ENCODE assay signal across 2 cellular contexts in the genomic region with DNA sequence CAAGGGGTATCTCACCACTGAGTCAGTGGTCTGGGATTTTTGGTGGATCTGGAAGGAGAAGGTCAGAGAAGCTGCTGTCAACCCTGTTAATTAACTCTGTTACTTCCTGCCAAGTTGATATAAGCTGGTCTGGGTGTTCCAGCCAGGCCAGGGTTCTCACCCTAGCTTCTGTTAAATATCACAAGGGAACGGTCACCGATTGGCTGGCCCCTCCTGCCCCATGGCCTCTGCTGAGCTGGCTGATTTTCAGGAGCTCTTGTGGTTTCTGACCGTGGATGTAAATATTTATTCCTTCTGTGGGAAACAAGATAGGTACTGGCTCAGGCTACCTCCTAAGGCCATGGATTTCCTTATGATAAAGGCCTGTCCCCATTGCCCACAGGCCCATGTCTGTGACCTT.
TF ChIP-seq lines count a peak whose summit lies in the region.

No MANE protein-coding gene starts in this region.

TF ChIP-seq in K562, 482 proteins besides CTCF, POLR2A, EP300 and RAD21:
- TF ChIP-seq RBM17 (IDR thresholded peaks at IDR 0.05; ENCODE audit: borderline replicate concordance, low read depth, low read length) (no peak), ZFP1 (CRISPR knock-in tag; IDR thresholded peaks at IDR 0.05) (no peak), HNRNPUL1 (IDR thresholded peaks at IDR 0.05; ENCODE audit: low read length) (no peak), IRF2 (CRISPR knock-in tag; IDR thresholded peaks at IDR 0.05) (no peak), NUFIP1 (IDR thresholded peaks at IDR 0.05; ENCODE audit: partially characterized antibody) (no peak), TAF1 (IDR thresholded peaks at IDR 0.05; ENCODE audit: control insufficient read depth, extremely low read depth, insufficient read depth, low read length, severe bottlenecking) (no peak)
- TF ChIP-seq, protein P1, sequence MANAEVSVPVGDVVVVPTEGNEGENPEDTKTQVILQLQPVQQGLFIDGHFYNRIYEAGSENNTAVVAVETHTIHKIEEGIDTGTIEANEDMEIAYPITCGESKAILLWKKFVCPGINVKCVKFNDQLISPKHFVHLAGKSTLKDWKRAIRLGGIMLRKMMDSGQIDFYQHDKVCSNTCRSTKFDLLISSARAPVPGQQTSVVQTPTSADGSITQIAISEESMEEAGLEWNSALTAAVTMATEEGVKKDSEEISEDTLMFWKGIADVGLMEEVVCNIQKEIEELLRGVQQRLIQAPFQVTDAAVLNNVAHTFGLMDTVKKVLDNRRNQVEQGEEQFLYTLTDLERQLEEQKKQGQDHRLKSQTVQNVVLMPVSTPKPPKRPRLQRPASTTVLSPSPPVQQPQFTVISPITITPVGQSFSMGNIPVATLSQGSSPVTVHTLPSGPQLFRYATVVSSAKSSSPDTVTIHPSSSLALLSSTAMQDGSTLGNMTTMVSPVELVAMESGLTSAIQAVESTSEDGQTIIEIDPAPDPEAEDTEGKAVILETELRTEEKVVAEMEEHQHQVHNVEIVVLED (CRISPR knock-in tag; IDR thresholded peaks at IDR 0.05), result no peak
- TF ChIP-seq, protein P2, sequence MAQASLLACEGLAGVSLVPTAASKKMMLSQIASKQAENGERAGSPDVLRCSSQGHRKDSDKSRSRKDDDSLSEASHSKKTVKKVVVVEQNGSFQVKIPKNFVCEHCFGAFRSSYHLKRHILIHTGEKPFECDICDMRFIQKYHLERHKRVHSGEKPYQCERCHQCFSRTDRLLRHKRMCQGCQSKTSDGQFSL (CRISPR knock-in tag; IDR thresholded peaks at IDR 0.05), result no peak
- TF ChIP-seq, protein P2 (tag; IDR thresholded peaks at IDR 0.05), result no peak

TF ChIP-seq in GM23338, 12 proteins besides CTCF, POLR2A, EP300 and RAD21:
- TF ChIP-seq ZNF331 (CRISPR knock-in tag; IDR thresholded peaks at IDR 0.05; ENCODE audit: low read depth) (no peak), ZNF114 (CRISPR knock-in tag; IDR thresholded peaks at IDR 0.05) (no peak), STAT1 (IDR thresholded peaks at IDR 0.05; ENCODE audit: unreplicated experiment) (no peak), NANOG (IDR thresholded peaks at IDR 0.05; ENCODE audit: borderline replicate concordance) (no peak), CREB1 (CRISPR knock-in tag; IDR thresholded peaks at IDR 0.05; ENCODE audit: low read depth) (no peak), POLR2AphosphoS5 (IDR thresholded peaks at IDR 0.05; ENCODE audit: low read depth) (no peak), EZH2phosphoT487 (IDR thresholded peaks at IDR 0.05; ENCODE audit: unreplicated experiment) (no peak), EZH2 (IDR thresholded peaks at IDR 0.05; ENCODE audit: low read depth, unreplicated experiment) (no peak), JUNB (IDR thresholded peaks at IDR 0.05; ENCODE audit: unreplicated experiment) (no peak)
- TF ChIP-seq, protein P3, sequence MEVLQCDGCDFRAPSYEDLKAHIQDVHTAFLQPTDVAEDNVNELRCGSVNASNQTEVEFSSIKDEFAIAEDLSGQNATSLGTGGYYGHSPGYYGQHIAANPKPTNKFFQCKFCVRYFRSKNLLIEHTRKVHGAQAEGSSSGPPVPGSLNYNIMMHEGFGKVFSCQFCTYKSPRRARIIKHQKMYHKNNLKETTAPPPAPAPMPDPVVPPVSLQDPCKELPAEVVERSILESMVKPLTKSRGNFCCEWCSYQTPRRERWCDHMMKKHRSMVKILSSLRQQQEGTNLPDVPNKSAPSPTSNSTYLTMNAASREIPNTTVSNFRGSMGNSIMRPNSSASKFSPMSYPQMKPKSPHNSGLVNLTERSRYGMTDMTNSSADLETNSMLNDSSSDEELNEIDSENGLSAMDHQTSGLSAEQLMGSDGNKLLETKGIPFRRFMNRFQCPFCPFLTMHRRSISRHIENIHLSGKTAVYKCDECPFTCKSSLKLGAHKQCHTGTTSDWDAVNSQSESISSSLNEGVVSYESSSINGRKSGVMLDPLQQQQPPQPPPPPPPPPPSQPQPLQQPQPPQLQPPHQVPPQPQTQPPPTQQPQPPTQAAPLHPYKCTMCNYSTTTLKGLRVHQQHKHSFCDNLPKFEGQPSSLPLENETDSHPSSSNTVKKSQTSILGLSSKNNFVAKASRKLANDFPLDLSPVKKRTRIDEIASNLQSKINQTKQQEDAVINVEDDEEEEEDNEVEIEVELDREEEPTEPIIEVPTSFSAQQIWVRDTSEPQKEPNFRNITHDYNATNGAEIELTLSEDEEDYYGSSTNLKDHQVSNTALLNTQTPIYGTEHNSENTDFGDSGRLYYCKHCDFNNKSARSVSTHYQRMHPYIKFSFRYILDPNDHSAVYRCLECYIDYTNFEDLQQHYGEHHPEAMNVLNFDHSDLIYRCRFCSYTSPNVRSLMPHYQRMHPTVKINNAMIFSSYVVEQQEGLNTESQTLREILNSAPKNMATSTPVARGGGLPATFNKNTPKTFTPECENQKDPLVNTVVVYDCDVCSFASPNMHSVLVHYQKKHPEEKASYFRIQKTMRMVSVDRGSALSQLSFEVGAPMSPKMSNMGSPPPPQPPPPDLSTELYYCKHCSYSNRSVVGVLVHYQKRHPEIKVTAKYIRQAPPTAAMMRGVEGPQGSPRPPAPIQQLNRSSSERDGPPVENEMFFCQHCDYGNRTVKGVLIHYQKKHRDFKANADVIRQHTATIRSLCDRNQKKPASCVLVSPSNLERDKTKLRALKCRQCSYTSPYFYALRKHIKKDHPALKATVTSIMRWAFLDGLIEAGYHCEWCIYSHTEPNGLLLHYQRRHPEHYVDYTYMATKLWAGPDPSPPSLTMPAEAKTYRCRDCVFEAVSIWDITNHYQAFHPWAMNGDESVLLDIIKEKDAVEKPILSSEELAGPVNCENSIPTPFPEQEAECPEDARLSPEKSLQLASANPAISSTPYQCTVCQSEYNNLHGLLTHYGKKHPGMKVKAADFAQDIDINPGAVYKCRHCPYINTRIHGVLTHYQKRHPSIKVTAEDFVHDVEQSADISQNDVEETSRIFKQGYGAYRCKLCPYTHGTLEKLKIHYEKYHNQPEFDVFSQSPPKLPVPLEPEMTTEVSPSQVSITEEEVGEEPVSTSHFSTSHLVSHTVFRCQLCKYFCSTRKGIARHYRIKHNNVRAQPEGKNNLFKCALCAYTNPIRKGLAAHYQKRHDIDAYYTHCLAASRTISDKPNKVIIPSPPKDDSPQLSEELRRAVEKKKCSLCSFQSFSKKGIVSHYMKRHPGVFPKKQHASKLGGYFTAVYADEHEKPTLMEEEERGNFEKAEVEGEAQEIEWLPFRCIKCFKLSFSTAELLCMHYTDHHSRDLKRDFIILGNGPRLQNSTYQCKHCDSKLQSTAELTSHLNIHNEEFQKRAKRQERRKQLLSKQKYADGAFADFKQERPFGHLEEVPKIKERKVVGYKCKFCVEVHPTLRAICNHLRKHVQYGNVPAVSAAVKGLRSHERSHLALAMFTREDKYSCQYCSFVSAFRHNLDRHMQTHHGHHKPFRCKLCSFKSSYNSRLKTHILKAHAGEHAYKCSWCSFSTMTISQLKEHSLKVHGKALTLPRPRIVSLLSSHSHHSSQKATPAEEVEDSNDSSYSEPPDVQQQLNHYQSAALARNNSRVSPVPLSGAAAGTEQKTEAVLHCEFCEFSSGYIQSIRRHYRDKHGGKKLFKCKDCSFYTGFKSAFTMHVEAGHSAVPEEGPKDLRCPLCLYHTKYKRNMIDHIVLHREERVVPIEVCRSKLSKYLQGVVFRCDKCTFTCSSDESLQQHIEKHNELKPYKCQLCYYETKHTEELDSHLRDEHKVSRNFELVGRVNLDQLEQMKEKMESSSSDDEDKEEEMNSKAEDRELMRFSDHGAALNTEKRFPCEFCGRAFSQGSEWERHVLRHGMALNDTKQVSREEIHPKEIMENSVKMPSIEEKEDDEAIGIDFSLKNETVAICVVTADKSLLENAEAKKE (CRISPR knock-in tag; IDR thresholded peaks at IDR 0.05), result no peak
- TF ChIP-seq, protein P4, sequence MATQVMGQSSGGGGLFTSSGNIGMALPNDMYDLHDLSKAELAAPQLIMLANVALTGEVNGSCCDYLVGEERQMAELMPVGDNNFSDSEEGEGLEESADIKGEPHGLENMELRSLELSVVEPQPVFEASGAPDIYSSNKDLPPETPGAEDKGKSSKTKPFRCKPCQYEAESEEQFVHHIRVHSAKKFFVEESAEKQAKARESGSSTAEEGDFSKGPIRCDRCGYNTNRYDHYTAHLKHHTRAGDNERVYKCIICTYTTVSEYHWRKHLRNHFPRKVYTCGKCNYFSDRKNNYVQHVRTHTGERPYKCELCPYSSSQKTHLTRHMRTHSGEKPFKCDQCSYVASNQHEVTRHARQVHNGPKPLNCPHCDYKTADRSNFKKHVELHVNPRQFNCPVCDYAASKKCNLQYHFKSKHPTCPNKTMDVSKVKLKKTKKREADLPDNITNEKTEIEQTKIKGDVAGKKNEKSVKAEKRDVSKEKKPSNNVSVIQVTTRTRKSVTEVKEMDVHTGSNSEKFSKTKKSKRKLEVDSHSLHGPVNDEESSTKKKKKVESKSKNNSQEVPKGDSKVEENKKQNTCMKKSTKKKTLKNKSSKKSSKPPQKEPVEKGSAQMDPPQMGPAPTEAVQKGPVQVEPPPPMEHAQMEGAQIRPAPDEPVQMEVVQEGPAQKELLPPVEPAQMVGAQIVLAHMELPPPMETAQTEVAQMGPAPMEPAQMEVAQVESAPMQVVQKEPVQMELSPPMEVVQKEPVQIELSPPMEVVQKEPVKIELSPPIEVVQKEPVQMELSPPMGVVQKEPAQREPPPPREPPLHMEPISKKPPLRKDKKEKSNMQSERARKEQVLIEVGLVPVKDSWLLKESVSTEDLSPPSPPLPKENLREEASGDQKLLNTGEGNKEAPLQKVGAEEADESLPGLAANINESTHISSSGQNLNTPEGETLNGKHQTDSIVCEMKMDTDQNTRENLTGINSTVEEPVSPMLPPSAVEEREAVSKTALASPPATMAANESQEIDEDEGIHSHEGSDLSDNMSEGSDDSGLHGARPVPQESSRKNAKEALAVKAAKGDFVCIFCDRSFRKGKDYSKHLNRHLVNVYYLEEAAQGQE (IDR thresholded peaks at IDR 0.05; ENCODE audit: unreplicated experiment), result no peak
- TF ChIP-seq, protein P5, sequence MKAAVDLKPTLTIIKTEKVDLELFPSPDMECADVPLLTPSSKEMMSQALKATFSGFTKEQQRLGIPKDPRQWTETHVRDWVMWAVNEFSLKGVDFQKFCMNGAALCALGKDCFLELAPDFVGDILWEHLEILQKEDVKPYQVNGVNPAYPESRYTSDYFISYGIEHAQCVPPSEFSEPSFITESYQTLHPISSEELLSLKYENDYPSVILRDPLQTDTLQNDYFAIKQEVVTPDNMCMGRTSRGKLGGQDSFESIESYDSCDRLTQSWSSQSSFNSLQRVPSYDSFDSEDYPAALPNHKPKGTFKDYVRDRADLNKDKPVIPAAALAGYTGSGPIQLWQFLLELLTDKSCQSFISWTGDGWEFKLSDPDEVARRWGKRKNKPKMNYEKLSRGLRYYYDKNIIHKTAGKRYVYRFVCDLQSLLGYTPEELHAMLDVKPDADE (IDR thresholded peaks at IDR 0.05), result no peak
